ENCODE assay signal across 1 cellular context in genomic region chr19:8005534-8006256, GRCh38.
A peak's percentile ranks its signal among the peaks of the same experiment; 100 is the strongest.
TF ChIP-seq lines count a peak whose summit lies in the region.

ELAVL1 (minus strand) TSS chr19:8005641; CDS start chr19:7991815, 13,826 bp downstream.

TF ChIP-seq in K562, 482 proteins besides CTCF, POLR2A, EP300 and RAD21 (continued from another document and continues in another):
- TF ChIP-seq REST (CRISPR knock-in tag; IDR thresholded peaks at IDR 0.05; ENCODE audit: low read depth) (peak; percentile 70; the same call in 1 of the 2 replicates), ZKSCAN8 (CRISPR knock-in tag; IDR thresholded peaks at IDR 0.05) (no peak), ZNF232 (CRISPR knock-in tag; IDR thresholded peaks at IDR 0.05) (no peak), SREBF2 (CRISPR knock-in tag; IDR thresholded peaks at IDR 0.05) (no peak), PHF21A (IDR thresholded peaks at IDR 0.05; ENCODE audit: borderline replicate concordance, low read depth) (no peak), ZNF75A (CRISPR knock-in tag; IDR thresholded peaks at IDR 0.05) (no peak), PBX2 (CRISPR knock-in tag; IDR thresholded peaks at IDR 0.05; ENCODE audit: low read depth) (0 out of 2 replicates have a peak, but pooled peaks have one; percentile 35), PBX2 (tag; conservative IDR thresholded peaks at IDR 0.05; ENCODE audit: low read depth) (0 out of 2 replicates have a peak, but pooled peaks have one; percentile 14), ZNF354B (CRISPR knock-in tag; IDR thresholded peaks at IDR 0.05) (no peak), CHCHD3 (CRISPR knock-in tag; IDR thresholded peaks at IDR 0.05) (no peak), HDAC8 (tag; IDR thresholded peaks at IDR 0.05) (0 out of 2 replicates have a peak, but pooled peaks have one; percentile 33), TFAP4 (CRISPR knock-in tag; IDR thresholded peaks at IDR 0.05; ENCODE audit: borderline replicate concordance) (peak; percentile 37; the same call in 1 of the 2 replicates), ZNF695 (CRISPR knock-in tag; IDR thresholded peaks at IDR 0.05) (peak; percentile 74; the same call in 1 of the 2 replicates), DDX20 (tag; IDR thresholded peaks at IDR 0.05; ENCODE audit: low read depth) (no peak), MIER1 (IDR thresholded peaks at IDR 0.05; ENCODE audit: low read depth) (no peak), RAD51 (IDR thresholded peaks at IDR 0.05; ENCODE audit: borderline replicate concordance, low read depth) (no peak), ZNF639 (CRISPR knock-in tag; conservative IDR thresholded peaks at IDR 0.05 in 1 of 2, IDR thresholded peaks at IDR 0.05 in 1 of 2) (peak in 1 of 2 experiments; percentile 99; a peak in 2 of 4 replicates), MEF2D (tag; conservative IDR thresholded peaks at IDR 0.05; ENCODE audit: low read depth) (no peak), MTA2 (IDR thresholded peaks at IDR 0.05; ENCODE audit: low read depth) (no peak), CREM (IDR thresholded peaks at IDR 0.05; ENCODE audit: low read depth) (peak; percentile 66), ZNF3 (CRISPR knock-in tag; IDR thresholded peaks at IDR 0.05) (no peak), RBM15 (IDR thresholded peaks at IDR 0.05; ENCODE audit: insufficient read depth, low read length) (no peak), TAF7 (tag; IDR thresholded peaks at IDR 0.05) (peak; percentile 52; the same call in 1 of the 2 replicates), BRD9 (IDR thresholded peaks at IDR 0.05; ENCODE audit: low read depth, partially characterized antibody) (no peak), TOE1 (IDR thresholded peaks at IDR 0.05; ENCODE audit: borderline replicate concordance) (peak; percentile 49), TOE1 (CRISPR knock-in tag; IDR thresholded peaks at IDR 0.05; ENCODE audit: borderline replicate concordance, low read depth) (0 out of 2 replicates have a peak, but pooled peaks have one; percentile 43), POLR2G (IDR thresholded peaks at IDR 0.05; ENCODE audit: low read depth, low read length) (peak; percentile 99), RBM25 (IDR thresholded peaks at IDR 0.05; ENCODE audit: low read depth, low read length, severe bottlenecking) (peak; percentile 100), MCM5 (IDR thresholded peaks at IDR 0.05; ENCODE audit: low read depth) (no peak), NCOA4 (IDR thresholded peaks at IDR 0.05; ENCODE audit: partially characterized antibody) (no peak), EGR1 (conservative IDR thresholded peaks at IDR 0.05) (no peak), ZNF146 (CRISPR knock-in tag; IDR thresholded peaks at IDR 0.05; ENCODE audit: unreplicated experiment) (no peak), MLX (CRISPR knock-in tag; conservative IDR thresholded peaks at IDR 0.05) (no peak), CAMTA2 (CRISPR knock-in tag; conservative IDR thresholded peaks at IDR 0.05) (no peak), CCNT2 (IDR thresholded peaks at IDR 0.05; ENCODE audit: borderline replicate concordance, extremely low read depth, insufficient read length, low read depth, low read length) (peak; percentile 48), TEAD4 (IDR thresholded peaks at IDR 0.05; ENCODE audit: low read length) (no peak; the same call in 1 of the 2 replicates), TEAD4 (CRISPR knock-in tag; IDR thresholded peaks at IDR 0.05; ENCODE audit: borderline replicate concordance) (no peak), POLR2AphosphoS5 (IDR thresholded peaks at IDR 0.05; ENCODE audit: control insufficient read depth, insufficient read depth, low read depth, low read length) (peak; percentile 70; the same call in 1 of the 2 replicates), U2AF1 (optimal IDR thresholded peaks at IDR 0.05; ENCODE audit: low read depth, low read length) (peak; percentile 35), RBM22 (IDR thresholded peaks at IDR 0.05; ENCODE audit: low read depth, low read length, poor library complexity, severe bottlenecking) (peak; percentile 67), HDAC2 (IDR thresholded peaks at IDR 0.05) (peak; percentile 54; the same call in 1 of the 2 replicates), LARP7 (IDR thresholded peaks at IDR 0.05) (no peak), NR2C1 (IDR thresholded peaks at IDR 0.05) (no peak), NR2C1 (tag; IDR thresholded peaks at IDR 0.05) (0 out of 2 replicates have a peak, but pooled peaks have one; percentile 26), TSHZ1 (CRISPR knock-in tag; IDR thresholded peaks at IDR 0.05) (no peak), CHAMP1 (IDR thresholded peaks at IDR 0.05) (no peak), ZNF140 (CRISPR knock-in tag; IDR thresholded peaks at IDR 0.05) (no peak), XRCC3 (IDR thresholded peaks at IDR 0.05) (no peak), ETS2 (tag; IDR thresholded peaks at IDR 0.05; ENCODE audit: borderline replicate concordance, poor library complexity, severe bottlenecking) (no peak), TBL1XR1 (IDR thresholded peaks at IDR 0.05; ENCODE audit: low read length in 2 of 2) (no peak), KAT8 (IDR thresholded peaks at IDR 0.05; ENCODE audit: low read depth) (no peak), KLF10 (CRISPR knock-in tag; IDR thresholded peaks at IDR 0.05) (no peak), KDM1A (IDR thresholded peaks at IDR 0.05) (peak in 1 of 2 experiments; percentile 56; a peak in 1 of 4 replicates), MTF1 (CRISPR knock-in tag; IDR thresholded peaks at IDR 0.05; ENCODE audit: borderline replicate concordance) (no peak), JUNB (CRISPR knock-in tag; conservative IDR thresholded peaks at IDR 0.05) (0 out of 2 replicates have a peak, but pooled peaks have one; percentile 39), KAT2B (IDR thresholded peaks at IDR 0.05; ENCODE audit: low read depth, low read length) (no peak), HMGN3 (IDR thresholded peaks at IDR 0.05; ENCODE audit: borderline replicate concordance, extremely low read depth, insufficient read length, low read depth, low read length) (peak; percentile 67), BDP1 (IDR thresholded peaks at IDR 0.05; ENCODE audit: insufficient read depth, insufficient read length) (no peak), ARID2 (IDR thresholded peaks at IDR 0.05) (no peak), SMARCC2 (IDR thresholded peaks at IDR 0.05; ENCODE audit: low read depth) (no peak)
